In the genomic region with DNA sequence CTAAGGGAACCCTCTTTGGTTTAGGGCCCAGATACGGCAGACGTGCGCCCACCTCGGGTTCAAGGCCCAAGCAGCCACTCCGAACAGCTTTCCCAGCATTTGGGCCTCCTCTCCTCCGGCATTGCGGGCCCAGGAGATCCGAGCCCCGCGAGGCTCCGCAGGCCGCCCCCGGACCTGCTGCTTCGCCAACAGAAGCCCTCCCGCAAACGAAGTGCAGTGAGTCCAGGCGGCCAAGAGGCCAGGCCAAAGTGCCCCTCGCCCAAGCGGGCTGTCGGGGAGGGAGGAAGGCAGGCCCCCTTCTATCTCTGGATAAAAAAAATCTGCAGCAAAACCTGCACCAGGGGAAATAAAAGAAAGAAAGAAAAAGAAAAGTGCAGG, we compare ENCODE assay signal across 1 cellular context.
TF ChIP-seq lines count a peak whose summit lies in the region.

No MANE protein-coding gene starts in this region.

TF ChIP-seq in H1, 55 proteins besides CTCF, POLR2A, EP300 and RAD21:
- TF ChIP-seq ZNF274 (IDR thresholded peaks at IDR 0.05; ENCODE audit: borderline replicate concordance, extremely low read depth, low read length): no peak
- TF ChIP-seq NRF1 (IDR thresholded peaks at IDR 0.05; ENCODE audit: low read depth, low read length): no peak
- TF ChIP-seq FOSL1 (IDR thresholded peaks at IDR 0.05; ENCODE audit: insufficient read depth, low read depth, low read length): no peak
- TF ChIP-seq, protein P1, sequence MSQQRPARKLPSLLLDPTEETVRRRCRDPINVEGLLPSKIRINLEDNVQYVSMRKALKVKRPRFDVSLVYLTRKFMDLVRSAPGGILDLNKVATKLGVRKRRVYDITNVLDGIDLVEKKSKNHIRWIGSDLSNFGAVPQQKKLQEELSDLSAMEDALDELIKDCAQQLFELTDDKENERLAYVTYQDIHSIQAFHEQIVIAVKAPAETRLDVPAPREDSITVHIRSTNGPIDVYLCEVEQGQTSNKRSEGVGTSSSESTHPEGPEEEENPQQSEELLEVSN (IDR thresholded peaks at IDR 0.05): no peak
- no peak for TF ChIP-seq ATF3 (IDR thresholded peaks at IDR 0.05; ENCODE audit: insufficient read depth, low read depth, low read length)
- peak; percentile 98 for TF ChIP-seq EZH2 (IDR thresholded peaks at IDR 0.05; ENCODE audit: low read depth, low read length, severe bottlenecking)
- TF ChIP-seq KDM5A (IDR thresholded peaks at IDR 0.05; ENCODE audit: low read length): no peak
- no peak for TF ChIP-seq YY1 (IDR thresholded peaks at IDR 0.05; ENCODE audit: low read depth, low read length)
- no peak for TF ChIP-seq RFX5 (IDR thresholded peaks at IDR 0.05; ENCODE audit: borderline replicate concordance, low read depth, low read length)
- no peak for TF ChIP-seq TEAD4 (IDR thresholded peaks at IDR 0.05; ENCODE audit: low read depth, low read length)
- no peak for TF ChIP-seq NANOG (IDR thresholded peaks at IDR 0.05; ENCODE audit: insufficient read depth, low read depth, low read length, poor library complexity, severe bottlenecking)
- TF ChIP-seq TCF12 (IDR thresholded peaks at IDR 0.05; ENCODE audit: low read depth, low read length): no peak
- TF ChIP-seq SUZ12 (IDR thresholded peaks at IDR 0.05; ENCODE audit: low read length): peak; percentile 99; the same call in 1 of the 2 replicates
- no peak for TF ChIP-seq POLR2AphosphoS5 (IDR thresholded peaks at IDR 0.05; ENCODE audit: low read depth, low read length)
TF ChIP-seq in H1: peak in this region for 2.
